Comparison of ENCODE assay signal across 1 cellular context in the genomic region with DNA sequence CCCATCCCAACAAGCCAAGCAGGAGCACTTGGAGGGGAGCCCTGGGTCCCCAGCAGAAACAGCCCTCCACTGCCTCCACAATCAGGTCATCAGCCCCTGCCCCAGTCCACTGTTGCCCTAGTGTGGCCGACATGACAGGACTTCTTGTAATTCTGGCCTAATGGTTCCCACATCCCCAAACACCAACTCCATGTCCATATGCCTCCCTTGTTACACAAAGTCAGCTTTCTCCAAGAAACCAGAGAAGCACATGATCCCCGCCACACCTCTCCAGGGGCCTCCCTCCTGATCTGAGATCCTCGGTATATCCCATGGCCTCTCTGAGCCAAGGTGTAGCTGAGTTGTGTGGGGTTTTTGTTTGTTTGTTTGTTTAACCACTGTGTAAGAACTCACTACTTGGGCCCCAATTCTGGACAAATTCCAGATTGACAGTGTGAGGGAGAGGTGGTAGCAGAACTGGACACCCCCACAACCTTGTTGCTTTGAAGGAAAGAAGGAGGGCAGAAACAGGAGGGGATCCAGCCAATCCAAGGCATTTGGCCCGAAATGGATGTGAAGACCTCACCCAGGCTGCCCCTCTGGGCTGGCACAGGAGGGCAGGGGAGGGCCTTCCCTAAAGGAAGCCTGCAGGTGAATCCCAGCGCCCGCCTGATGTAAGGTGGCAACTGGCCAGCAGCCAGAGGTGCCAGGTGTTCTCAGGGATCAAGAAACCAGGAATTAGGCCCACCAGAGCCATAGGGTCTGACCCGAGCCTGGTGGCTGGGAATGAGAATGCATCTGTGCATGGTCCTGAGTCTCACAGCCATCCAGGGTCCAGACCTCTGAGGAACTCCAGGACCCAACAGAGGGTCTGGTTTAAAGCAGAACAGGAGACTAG.
TF ChIP-seq lines count a peak whose summit lies in the region.

No MANE protein-coding gene starts in this region.

TF ChIP-seq in GM23338, 12 proteins besides CTCF, POLR2A, EP300 and RAD21 (continued from another document):
- TF ChIP-seq, protein P1, sequence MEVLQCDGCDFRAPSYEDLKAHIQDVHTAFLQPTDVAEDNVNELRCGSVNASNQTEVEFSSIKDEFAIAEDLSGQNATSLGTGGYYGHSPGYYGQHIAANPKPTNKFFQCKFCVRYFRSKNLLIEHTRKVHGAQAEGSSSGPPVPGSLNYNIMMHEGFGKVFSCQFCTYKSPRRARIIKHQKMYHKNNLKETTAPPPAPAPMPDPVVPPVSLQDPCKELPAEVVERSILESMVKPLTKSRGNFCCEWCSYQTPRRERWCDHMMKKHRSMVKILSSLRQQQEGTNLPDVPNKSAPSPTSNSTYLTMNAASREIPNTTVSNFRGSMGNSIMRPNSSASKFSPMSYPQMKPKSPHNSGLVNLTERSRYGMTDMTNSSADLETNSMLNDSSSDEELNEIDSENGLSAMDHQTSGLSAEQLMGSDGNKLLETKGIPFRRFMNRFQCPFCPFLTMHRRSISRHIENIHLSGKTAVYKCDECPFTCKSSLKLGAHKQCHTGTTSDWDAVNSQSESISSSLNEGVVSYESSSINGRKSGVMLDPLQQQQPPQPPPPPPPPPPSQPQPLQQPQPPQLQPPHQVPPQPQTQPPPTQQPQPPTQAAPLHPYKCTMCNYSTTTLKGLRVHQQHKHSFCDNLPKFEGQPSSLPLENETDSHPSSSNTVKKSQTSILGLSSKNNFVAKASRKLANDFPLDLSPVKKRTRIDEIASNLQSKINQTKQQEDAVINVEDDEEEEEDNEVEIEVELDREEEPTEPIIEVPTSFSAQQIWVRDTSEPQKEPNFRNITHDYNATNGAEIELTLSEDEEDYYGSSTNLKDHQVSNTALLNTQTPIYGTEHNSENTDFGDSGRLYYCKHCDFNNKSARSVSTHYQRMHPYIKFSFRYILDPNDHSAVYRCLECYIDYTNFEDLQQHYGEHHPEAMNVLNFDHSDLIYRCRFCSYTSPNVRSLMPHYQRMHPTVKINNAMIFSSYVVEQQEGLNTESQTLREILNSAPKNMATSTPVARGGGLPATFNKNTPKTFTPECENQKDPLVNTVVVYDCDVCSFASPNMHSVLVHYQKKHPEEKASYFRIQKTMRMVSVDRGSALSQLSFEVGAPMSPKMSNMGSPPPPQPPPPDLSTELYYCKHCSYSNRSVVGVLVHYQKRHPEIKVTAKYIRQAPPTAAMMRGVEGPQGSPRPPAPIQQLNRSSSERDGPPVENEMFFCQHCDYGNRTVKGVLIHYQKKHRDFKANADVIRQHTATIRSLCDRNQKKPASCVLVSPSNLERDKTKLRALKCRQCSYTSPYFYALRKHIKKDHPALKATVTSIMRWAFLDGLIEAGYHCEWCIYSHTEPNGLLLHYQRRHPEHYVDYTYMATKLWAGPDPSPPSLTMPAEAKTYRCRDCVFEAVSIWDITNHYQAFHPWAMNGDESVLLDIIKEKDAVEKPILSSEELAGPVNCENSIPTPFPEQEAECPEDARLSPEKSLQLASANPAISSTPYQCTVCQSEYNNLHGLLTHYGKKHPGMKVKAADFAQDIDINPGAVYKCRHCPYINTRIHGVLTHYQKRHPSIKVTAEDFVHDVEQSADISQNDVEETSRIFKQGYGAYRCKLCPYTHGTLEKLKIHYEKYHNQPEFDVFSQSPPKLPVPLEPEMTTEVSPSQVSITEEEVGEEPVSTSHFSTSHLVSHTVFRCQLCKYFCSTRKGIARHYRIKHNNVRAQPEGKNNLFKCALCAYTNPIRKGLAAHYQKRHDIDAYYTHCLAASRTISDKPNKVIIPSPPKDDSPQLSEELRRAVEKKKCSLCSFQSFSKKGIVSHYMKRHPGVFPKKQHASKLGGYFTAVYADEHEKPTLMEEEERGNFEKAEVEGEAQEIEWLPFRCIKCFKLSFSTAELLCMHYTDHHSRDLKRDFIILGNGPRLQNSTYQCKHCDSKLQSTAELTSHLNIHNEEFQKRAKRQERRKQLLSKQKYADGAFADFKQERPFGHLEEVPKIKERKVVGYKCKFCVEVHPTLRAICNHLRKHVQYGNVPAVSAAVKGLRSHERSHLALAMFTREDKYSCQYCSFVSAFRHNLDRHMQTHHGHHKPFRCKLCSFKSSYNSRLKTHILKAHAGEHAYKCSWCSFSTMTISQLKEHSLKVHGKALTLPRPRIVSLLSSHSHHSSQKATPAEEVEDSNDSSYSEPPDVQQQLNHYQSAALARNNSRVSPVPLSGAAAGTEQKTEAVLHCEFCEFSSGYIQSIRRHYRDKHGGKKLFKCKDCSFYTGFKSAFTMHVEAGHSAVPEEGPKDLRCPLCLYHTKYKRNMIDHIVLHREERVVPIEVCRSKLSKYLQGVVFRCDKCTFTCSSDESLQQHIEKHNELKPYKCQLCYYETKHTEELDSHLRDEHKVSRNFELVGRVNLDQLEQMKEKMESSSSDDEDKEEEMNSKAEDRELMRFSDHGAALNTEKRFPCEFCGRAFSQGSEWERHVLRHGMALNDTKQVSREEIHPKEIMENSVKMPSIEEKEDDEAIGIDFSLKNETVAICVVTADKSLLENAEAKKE (CRISPR knock-in tag; IDR thresholded peaks at IDR 0.05), result no peak
- TF ChIP-seq POLR2AphosphoS5 (IDR thresholded peaks at IDR 0.05; ENCODE audit: low read depth) (no peak), CREB1 (CRISPR knock-in tag; IDR thresholded peaks at IDR 0.05; ENCODE audit: low read depth) (no peak)
- TF ChIP-seq, protein P2, sequence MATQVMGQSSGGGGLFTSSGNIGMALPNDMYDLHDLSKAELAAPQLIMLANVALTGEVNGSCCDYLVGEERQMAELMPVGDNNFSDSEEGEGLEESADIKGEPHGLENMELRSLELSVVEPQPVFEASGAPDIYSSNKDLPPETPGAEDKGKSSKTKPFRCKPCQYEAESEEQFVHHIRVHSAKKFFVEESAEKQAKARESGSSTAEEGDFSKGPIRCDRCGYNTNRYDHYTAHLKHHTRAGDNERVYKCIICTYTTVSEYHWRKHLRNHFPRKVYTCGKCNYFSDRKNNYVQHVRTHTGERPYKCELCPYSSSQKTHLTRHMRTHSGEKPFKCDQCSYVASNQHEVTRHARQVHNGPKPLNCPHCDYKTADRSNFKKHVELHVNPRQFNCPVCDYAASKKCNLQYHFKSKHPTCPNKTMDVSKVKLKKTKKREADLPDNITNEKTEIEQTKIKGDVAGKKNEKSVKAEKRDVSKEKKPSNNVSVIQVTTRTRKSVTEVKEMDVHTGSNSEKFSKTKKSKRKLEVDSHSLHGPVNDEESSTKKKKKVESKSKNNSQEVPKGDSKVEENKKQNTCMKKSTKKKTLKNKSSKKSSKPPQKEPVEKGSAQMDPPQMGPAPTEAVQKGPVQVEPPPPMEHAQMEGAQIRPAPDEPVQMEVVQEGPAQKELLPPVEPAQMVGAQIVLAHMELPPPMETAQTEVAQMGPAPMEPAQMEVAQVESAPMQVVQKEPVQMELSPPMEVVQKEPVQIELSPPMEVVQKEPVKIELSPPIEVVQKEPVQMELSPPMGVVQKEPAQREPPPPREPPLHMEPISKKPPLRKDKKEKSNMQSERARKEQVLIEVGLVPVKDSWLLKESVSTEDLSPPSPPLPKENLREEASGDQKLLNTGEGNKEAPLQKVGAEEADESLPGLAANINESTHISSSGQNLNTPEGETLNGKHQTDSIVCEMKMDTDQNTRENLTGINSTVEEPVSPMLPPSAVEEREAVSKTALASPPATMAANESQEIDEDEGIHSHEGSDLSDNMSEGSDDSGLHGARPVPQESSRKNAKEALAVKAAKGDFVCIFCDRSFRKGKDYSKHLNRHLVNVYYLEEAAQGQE (IDR thresholded peaks at IDR 0.05; ENCODE audit: unreplicated experiment), result no peak
